In genomic region chr16:649646-650045, GRCh38 we compare ENCODE assay signal across 1 cellular context.
A peak's percentile ranks its signal among the peaks of the same experiment; 100 is the strongest.
TF ChIP-seq lines count a peak whose summit lies in the region.

No MANE protein-coding gene starts in this region.

TF ChIP-seq in HepG2, 621 proteins besides CTCF, POLR2A, EP300 and RAD21:
- no peak for TF ChIP-seq SRF (IDR thresholded peaks at IDR 0.05; ENCODE audit: low read depth, low read length)
- TF ChIP-seq GABPA (IDR thresholded peaks at IDR 0.05; ENCODE audit: low read depth, low read length): 0 out of 2 replicates have a peak, but pooled peaks have one; percentile 3
- TF ChIP-seq GABPA (CRISPR knock-in tag; IDR thresholded peaks at IDR 0.05; ENCODE audit: low read depth): no peak
TF ChIP-seq in HepG2: peak in this region for 1.
